Comparison of ENCODE assay signal across 21 cellular contexts in genomic region chr11:122869622-122870021, GRCh38. TPM values are rescaled to one million over a fixed set of nuclear protein-coding genes. Genes with fewer than 3 reads are reported as not detected.
"Had no signal": no experiment of that assay in that cellular context is flagged by ENCODE, and none has a peak within 500 bp of the region (broad histone marks: within the 10 kb centered on the region; RNA-seq: fewer than 3 reads in every experiment).

No MANE protein-coding gene starts in this region.

- H3K4me1 ChIP-seq: gastrocnemius medialis, sigmoid colon, spleen had no signal

- H3K36me3 ChIP-seq: gastrocnemius medialis, sigmoid colon had no signal

- H3K9me3 ChIP-seq: gastrocnemius medialis, sigmoid colon, spleen had no signal

- H3K27ac ChIP-seq: coronary artery, gastrocnemius medialis, sigmoid colon, spleen had no signal

- H3K4me3 ChIP-seq: coronary artery, gastrocnemius medialis, sigmoid colon, spleen had no signal

- H3K27me3 ChIP-seq: gastrocnemius medialis, sigmoid colon, spleen had no signal

- DNase-seq: activated B cell treated with CpG ODN at 0.5 μM for 24 hours; activated CD4-positive, alpha-beta memory T cell treated with anti-CD3 and anti-CD28 coated beads for 36 hours; activated CD4-positive, alpha-beta T cell treated with anti-CD3 and anti-CD28 coated beads for 4 hours; activated naive CD4-positive, alpha-beta T cell treated with Interleukin-2 at 50 U/mL for 16 hours; activated naive CD8-positive, alpha-beta T cell treated with anti-CD3 and anti-CD28 coated beads, Interleukin-2, amount 50 U/mL, for 24 hours; activated T-cell treated with anti-CD3 and anti-CD28 coated beads, Interleukin-2, amount 50 U/mL, for 1 hour; anterior cingulate cortex; gastrocnemius medialis; head of caudate nucleus; kidney; midbrain; nephron progenitor cell; nucleus accumbens; sigmoid colon; spleen; stimulated activated naive CD4-positive, alpha-beta T cell had no signal

RNA-seq across cellular contexts. Expression of gene CRTAM, which starts 31.3 kb away (rescaled TPM):
- total RNA-seq: activated B cell treated with CpG ODN at 0.5 μM for 24 hours, esophagus mucosa, left lobe of liver, lung microvascular endothelial cell, myocyte had no signal
